14 cellular contexts compared by ENCODE assay signal in genomic region chr5:145858929-145859328, GRCh38. TPM values are rescaled to one million over a fixed set of nuclear protein-coding genes. Genes with fewer than 3 reads are reported as not detected.
DNase-seq lines count a peak whose midpoint lies in the region; ATAC-seq and TF ChIP-seq lines count a peak whose summit lies in the region.
"Had no signal": no experiment of that assay in that cellular context is flagged by ENCODE, and none has a peak within 500 bp of the region (broad histone marks: within the 10 kb centered on the region; RNA-seq: fewer than 3 reads in every experiment).

No MANE protein-coding gene starts in this region.

- H3K4me1 ChIP-seq in trophoblast cell (ENCODE audit: control insufficient read depth in 1 of 2, insufficient read depth in 2 of 2, low read length in 2 of 2) (peaks cover 6 to 13% of the 10 kb centered on the region in 2 experiments), thyroid gland (peaks cover 25 to 43% of the 10 kb centered on the region in 2 donors)

- H3K4me2 ChIP-seq in trophoblast cell (ENCODE audit: low read length), result no peak overlapping the region
- H3K4me2 ChIP-seq: BLaER1 had no signal

- H3K27me3 ChIP-seq in trophoblast cell (ENCODE audit: insufficient read depth, low read length) (no peaks in the 10 kb centered on the region), thyroid gland (no peaks in the 10 kb centered on the region)
- H3K27me3 ChIP-seq: BLaER1 had no signal

- no CpG with 5 or more reads among the region's 4 CpGs for WGBS in trophoblast cell (ENCODE audit: extremely low coverage, insufficient coverage, insufficient read length)
- WGBS in thyroid gland, 2 donors, result 78 to 84% methylated on average over 4 of the region's 4 CpGs

- intact Hi-C loops in thyroid gland (cut with DNase I), result no loop called here

- TF ChIP-seq CTCF in nephron progenitor cell (IDR thresholded peaks at IDR 0.05) (no peak), thyroid gland (IDR thresholded peaks at IDR 0.05) (no peak)

- ATAC-seq in HG03108 (IDR thresholded peaks at IDR 0.05; ENCODE audit: unreplicated experiment), result no peak

- peaks cover 3% of the 10 kb centered on the region for H3K27me3 Mint-ChIP-seq in nephron progenitor cell (ENCODE audit: low read depth, poor library complexity)

- H2BK12ac ChIP-seq in trophoblast cell (ENCODE audit: low read length), result no peak overlapping the region

- H3K79me1 ChIP-seq in trophoblast cell (ENCODE audit: low read length), result peaks cover 5% of the 10 kb centered on the region

- H3K27ac ChIP-seq in trophoblast cell (ENCODE audit: low read depth, low read length) (no peak overlapping the region), thyroid gland (no peak overlapping the region)
- H3K27ac ChIP-seq: BLaER1 had no signal

- H3K36me3 ChIP-seq in trophoblast cell (ENCODE audit: control insufficient read depth in 1 of 2, insufficient read depth in 2 of 2, low read length in 2 of 2) (no peaks in the 10 kb centered on the region), thyroid gland (no peaks in the 10 kb centered on the region)
- H3K36me3 ChIP-seq: BLaER1 had no signal

- H4K12ac ChIP-seq in trophoblast cell (ENCODE audit: low read depth, low read length), result no peak overlapping the region

- no peak overlapping the region for H4K91ac ChIP-seq in trophoblast cell (ENCODE audit: low read depth, low read length)

- no peak overlapping the region for H3K18ac ChIP-seq in trophoblast cell (ENCODE audit: low read length)

- H2AFZ ChIP-seq in trophoblast cell (ENCODE audit: insufficient read depth, low read length, poor library complexity), result no peak overlapping the region

- TF ChIP-seq POLR2A in thyroid gland (IDR thresholded peaks at IDR 0.05), result no peak

- H3K9me3 Mint-ChIP-seq in nephron progenitor cell, result peaks cover 1% of the 10 kb centered on the region

- H2BK5ac ChIP-seq in trophoblast cell (ENCODE audit: low read depth, low read length, poor library complexity), result no peak overlapping the region

- H3K9me3 ChIP-seq in trophoblast cell (ENCODE audit: insufficient read depth, low read depth, low read length) (no peaks in the 10 kb centered on the region), thyroid gland (no peaks in the 10 kb centered on the region)
- H3K9me3 ChIP-seq: BLaER1 had no signal

- H3K9ac ChIP-seq in trophoblast cell (ENCODE audit: low read length), result no peak overlapping the region
- H3K9ac ChIP-seq: BLaER1 had no signal

- no peak overlapping the region for H3K4ac ChIP-seq in trophoblast cell (ENCODE audit: low read depth, low read length)

- peak overlapping the region; percentile 23 for H3K27ac Mint-ChIP-seq in nephron progenitor cell

- H2AK5ac ChIP-seq in trophoblast cell (ENCODE audit: low read length), result no peak overlapping the region

- H3K4me3 ChIP-seq in trophoblast cell (ENCODE audit: low read depth, low read length), result no peak overlapping the region
- H3K4me3 ChIP-seq in thyroid gland (replicated peaks in 1 of 3), result no peak overlapping the region
- H3K4me3 ChIP-seq: BLaER1 had no signal

- H3K4me3 Mint-ChIP-seq in nephron progenitor cell, result no peak overlapping the region

- no peak overlapping the region for H4K8ac ChIP-seq in trophoblast cell (ENCODE audit: low read depth, low read length)

- no peak overlapping the region for H3K23ac ChIP-seq in trophoblast cell (ENCODE audit: low read length)

- H3K79me2 ChIP-seq in trophoblast cell (ENCODE audit: control insufficient read depth, insufficient read depth, low read length, poor library complexity), result no peaks in the 10 kb centered on the region

- no peak overlapping the region for H3K14ac ChIP-seq in trophoblast cell (ENCODE audit: low read length)

- peaks cover 42% of the 10 kb centered on the region for H3K4me1 Mint-ChIP-seq in nephron progenitor cell

- H3K36me3 Mint-ChIP-seq in nephron progenitor cell (ENCODE audit: low read depth), result no peaks in the 10 kb centered on the region

- peak; percentile 16 for DNase-seq in GM03348 (ENCODE audit: low spot score)
- DNase-seq in OCI-M1 (lab: John Stamatoyannopoulos, UW), result peak; percentile 21
- DNase-seq in fibroblast of peridontal ligament (ENCODE audit: extremely low read depth), result peak; percentile 14
- no peak for DNase-seq in nephron progenitor cell
- no peak for DNase-seq in trophoblast cell
- no peak for DNase-seq in thyroid gland
- DNase-seq: MM.1S, NCI-H1105, NCI-H1694 treated with DMSO at 0.1 percent for 48 hours, SIG-M5 had no signal

- no peak overlapping the region for H2BK120ac ChIP-seq in trophoblast cell (ENCODE audit: insufficient read depth, low read length, poor library complexity)

RNA-seq across cellular contexts. Expression of gene GRXCR2, which starts 13.9 kb away (rescaled TPM):
- not detected in 2 replicates for polyA plus RNA-seq in trophoblast cell (2013)
- under 1 TPM in 1 of 4 donors, not detected in 3; 0.13 TPM for total RNA-seq in thyroid gland
- total RNA-seq: NCI-H460 had no signal
- polyA plus RNA-seq: AG04450 had no signal

RNA-seq across cellular contexts. Expression of gene PRELID2, which starts 23.8 kb away (rescaled TPM):
- polyA plus RNA-seq in trophoblast cell (2013), result 2.7 and 2.9 TPM in 2 replicates
- total RNA-seq in thyroid gland, result 10 to 100 TPM; 11.5 to 27.9 (median 21.4) TPM

Comparison
In these comparisons a context has a peak if more than half of its experiments do, and no peak if none do; other contexts are left out.
1. DNase-seq: peak in GM03348 (single experiment), OCI-M1 (single experiment) and fibroblast of peridontal ligament (single experiment); none in nephron progenitor cell (single experiment), trophoblast cell (0 of 2) and thyroid gland (0 of 2).